1 cellular context compared by ENCODE assay signal in the genomic region with DNA sequence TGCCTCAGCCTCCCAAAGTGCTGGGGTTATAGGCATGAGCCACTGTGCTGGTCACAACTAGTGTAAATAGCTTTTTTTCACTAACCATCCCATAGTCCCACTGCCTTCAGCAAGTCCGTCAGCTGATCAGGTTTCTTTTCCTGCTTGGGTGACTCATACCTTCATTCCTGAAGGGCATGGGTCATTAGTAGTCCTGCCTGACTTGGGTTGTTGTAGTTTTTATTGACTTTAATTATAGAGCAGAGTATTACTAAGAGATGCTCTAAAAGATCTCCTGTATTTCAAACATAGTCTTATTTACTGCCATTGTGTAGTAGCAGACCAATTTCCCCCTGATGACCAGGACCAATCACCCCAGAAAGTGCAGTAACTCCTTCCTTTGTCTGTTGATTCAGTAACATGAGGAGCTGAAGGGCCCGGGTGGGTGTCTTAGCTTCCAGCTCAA.
TF ChIP-seq lines count a peak whose summit lies in the region.

No MANE protein-coding gene starts in this region.

TF ChIP-seq in K562, 482 proteins besides CTCF, POLR2A, EP300 and RAD21 (continued from another document):
- TF ChIP-seq, protein P1, sequence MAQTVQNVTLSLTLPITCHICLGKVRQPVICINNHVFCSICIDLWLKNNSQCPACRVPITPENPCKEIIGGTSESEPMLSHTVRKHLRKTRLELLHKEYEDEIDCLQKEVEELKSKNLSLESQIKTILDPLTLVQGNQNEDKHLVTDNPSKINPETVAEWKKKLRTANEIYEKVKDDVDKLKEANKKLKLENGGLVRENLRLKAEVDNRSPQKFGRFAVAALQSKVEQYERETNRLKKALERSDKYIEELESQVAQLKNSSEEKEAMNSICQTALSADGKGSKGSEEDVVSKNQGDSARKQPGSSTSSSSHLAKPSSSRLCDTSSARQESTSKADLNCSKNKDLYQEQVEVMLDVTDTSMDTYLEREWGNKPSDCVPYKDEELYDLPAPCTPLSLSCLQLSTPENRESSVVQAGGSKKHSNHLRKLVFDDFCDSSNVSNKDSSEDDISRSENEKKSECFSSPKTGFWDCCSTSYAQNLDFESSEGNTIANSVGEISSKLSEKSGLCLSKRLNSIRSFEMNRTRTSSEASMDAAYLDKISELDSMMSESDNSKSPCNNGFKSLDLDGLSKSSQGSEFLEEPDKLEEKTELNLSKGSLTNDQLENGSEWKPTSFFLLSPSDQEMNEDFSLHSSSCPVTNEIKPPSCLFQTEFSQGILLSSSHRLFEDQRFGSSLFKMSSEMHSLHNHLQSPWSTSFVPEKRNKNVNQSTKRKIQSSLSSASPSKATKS (CRISPR knock-in tag; IDR thresholded peaks at IDR 0.05) = no peak
- TF ChIP-seq HIVEP1 (CRISPR knock-in tag; IDR thresholded peaks at IDR 0.05) = no peak
- TF ChIP-seq CHD2 (IDR thresholded peaks at IDR 0.05; ENCODE audit: low read depth, low read length) = no peak
- TF ChIP-seq, protein P2, sequence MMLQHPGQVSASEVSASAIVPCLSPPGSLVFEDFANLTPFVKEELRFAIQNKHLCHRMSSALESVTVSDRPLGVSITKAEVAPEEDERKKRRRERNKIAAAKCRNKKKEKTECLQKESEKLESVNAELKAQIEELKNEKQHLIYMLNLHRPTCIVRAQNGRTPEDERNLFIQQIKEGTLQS (IDR thresholded peaks at IDR 0.05) = peak; percentile 44
- TF ChIP-seq, protein P2 (CRISPR knock-in tag; conservative IDR thresholded peaks at IDR 0.05) = no peak
- TF ChIP-seq JUND (IDR thresholded peaks at IDR 0.05; ENCODE audit: borderline replicate concordance, low read depth, low read length) = peak; percentile 58; the same call in 1 of the 2 replicates
- TF ChIP-seq JUND (tag; IDR thresholded peaks at IDR 0.05; ENCODE audit: borderline replicate concordance, low read depth, low read length) = no peak
TF ChIP-seq in K562: peak in this region for 2.
